ENCODE assay signal across 24 cellular contexts in the genomic region with DNA sequence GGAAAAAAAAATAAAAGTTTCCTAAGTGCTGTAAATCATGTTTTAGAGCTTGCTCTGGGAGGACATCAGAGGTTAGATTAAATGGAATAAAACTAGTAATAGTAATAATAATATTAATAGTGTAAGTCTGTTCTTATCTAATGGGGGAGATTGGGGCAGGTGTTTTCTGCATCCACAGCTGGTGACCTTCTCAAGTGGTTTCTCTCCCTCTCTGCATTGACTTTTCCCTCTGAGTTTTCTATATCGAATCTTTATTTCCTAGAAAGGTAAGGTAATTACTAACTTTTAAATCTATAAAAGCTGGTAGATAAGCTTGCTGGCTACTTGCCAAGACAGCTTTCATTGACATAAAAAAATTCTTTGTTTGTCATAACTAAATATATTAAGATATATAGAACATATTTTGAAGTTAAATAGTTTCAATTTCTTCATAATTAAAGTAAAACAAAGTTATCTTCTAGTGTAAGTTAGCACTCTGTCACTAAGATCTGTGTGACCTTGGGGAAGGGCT.
"Had no signal": no experiment of that assay in that cellular context is flagged by ENCODE, and none has a peak within 500 bp of the region (broad histone marks: within the 10 kb centered on the region; RNA-seq: fewer than 3 reads in every experiment).

No MANE protein-coding gene starts in this region.

- H3K27ac ChIP-seq: hepatocyte, left ventricle myocardium inferior, neural progenitor cell, neutrophil, right atrium auricular region, right lobe of liver, skin epidermis, spleen, suprapubic skin, thoracic aorta, tibial artery, upper lobe of right lung had no signal

- H3K9me3 ChIP-seq: neutrophil, right atrium auricular region, right lobe of liver, spleen, suprapubic skin, thoracic aorta, tibial artery, upper lobe of right lung had no signal

- ATAC-seq: natural killer cell; right lobe of liver; stimulated activated effector memory CD8-positive, alpha-beta T cell treated with anti-CD3 and anti-CD28 coated beads, Interleukin-12 subunit alpha, Interleukin-12 subunit beta, amount 100 ng/mL, for 72 hours; upper lobe of right lung had no signal

- FAIRE-seq: urothelium cell line had no signal

- H3K4me3 ChIP-seq: hepatocyte, left ventricle myocardium inferior, lung, neural progenitor cell, right atrium auricular region, right lobe of liver, skin epidermis, spleen, suprapubic skin, thoracic aorta, tibial artery, upper lobe of right lung had no signal

- H3K4me1 ChIP-seq: left ventricle myocardium inferior, neural progenitor cell, right atrium auricular region, right lobe of liver, spleen, suprapubic skin, tibial artery, upper lobe of right lung had no signal

- H3K27me3 ChIP-seq: hepatocyte, neural progenitor cell, right atrium auricular region, right lobe of liver, suprapubic skin, tibial artery, upper lobe of right lung had no signal

- H3K36me3 ChIP-seq: left ventricle myocardium inferior, neural progenitor cell, neutrophil, right atrium auricular region, right lobe of liver, spleen, suprapubic skin, thoracic aorta, tibial artery, upper lobe of right lung had no signal

- DNase-seq: islet precursor cell; left ventricle myocardium inferior; mesendoderm; naive B cell; natural killer cell; nephron progenitor cell; occipital lobe; right lobe of liver; spleen; stimulated activated CD4-positive, alpha-beta T cell treated with anti-CD3 and anti-CD28 coated beads, Interleukin-4, amount 100 ng/mL, for 24 hours; stimulated activated naive CD4-positive, alpha-beta T cell; tibial artery; trophoblast cell; upper lobe of right lung had no signal
